ENCODE assay signal across 14 cellular contexts in genomic region chr4:22179124-22179874, GRCh38.
DNase-seq lines count a peak whose midpoint lies in the region; ATAC-seq, FAIRE-seq and TF ChIP-seq lines count a peak whose summit lies in the region.
"Had no signal": no experiment of that assay in that cellular context is flagged by ENCODE, and none has a peak within 500 bp of the region (broad histone marks: within the 10 kb centered on the region; RNA-seq: fewer than 3 reads in every experiment).

No MANE protein-coding gene starts in this region.

- no peak overlapping the region for H3K4me3 ChIP-seq in AG04450 (ENCODE audit: low read depth, low read length)
- no peak overlapping the region for H3K4me3 ChIP-seq in astrocyte of the cerebellum (ENCODE audit: low read depth, low read length)
- H3K4me3 ChIP-seq in keratinocyte (ENCODE audit: control insufficient read depth in 2 of 3, extremely low read depth in 1 of 3, insufficient read depth in 2 of 3, low read depth in 1 of 3, low read length in 3 of 3): no peak overlapping the region
- H3K4me3 ChIP-seq: sigmoid colon, upper lobe of left lung had no signal

- POLR2A ChIA-PET in AG04450 (lab: Yijun Ruan, JAX): no interaction called here

- peaks cover 16% of the 10 kb centered on the region for H3K4me1 ChIP-seq in keratinocyte (ENCODE audit: control insufficient read depth, extremely low read depth, insufficient read depth, low read length)
- H3K4me1 ChIP-seq: sigmoid colon, upper lobe of left lung had no signal

- H3K9me3 ChIP-seq in AG04450 (ENCODE audit: control insufficient read depth, insufficient read depth, low read length) (peaks cover 7% of the 10 kb centered on the region; the same call in 1 of the 2 replicates), keratinocyte (ENCODE audit: control insufficient read depth, low read depth, low read length) (peaks cover 3% of the 10 kb centered on the region)
- H3K9me3 ChIP-seq: sigmoid colon, upper lobe of left lung had no signal

- ATAC-seq in HG03354 (IDR thresholded peaks at IDR 0.05; ENCODE audit: poor library complexity, severe bottlenecking, unreplicated experiment): no peak

- H3K4me2 ChIP-seq in keratinocyte (ENCODE audit: control insufficient read depth, extremely low read depth, insufficient read depth, low read depth, low read length): peak overlapping the region; percentile 46

- CTCF ChIA-PET in AG04450 (lab: Charles Lee): no interaction called here

- H2AFZ ChIP-seq in keratinocyte (ENCODE audit: control insufficient read depth, low read length): no peak overlapping the region

- no peaks in the 10 kb centered on the region for H3K79me2 ChIP-seq in keratinocyte (ENCODE audit: control insufficient read depth, insufficient read depth, low read length)

- in situ Hi-C loops in astrocyte of the cerebellum (cut with HindIII; ENCODE audit: low sequenced_read_pairs): no loop called here

- TF ChIP-seq CTCF in AG04450 (IDR thresholded peaks at IDR 0.05; ENCODE audit: low read depth, low read length) (no peak), astrocyte of the cerebellum (IDR thresholded peaks at IDR 0.05; ENCODE audit: low read depth, low read length, missing control alignments) (no peak), keratinocyte (optimal IDR thresholded peaks at IDR 0.05 in 1 of 3, IDR thresholded peaks at IDR 0.05 in 1 of 3, conservative IDR thresholded peaks at IDR 0.05 in 1 of 3; ENCODE audit: extremely low read depth in 1 of 3, insufficient read depth in 2 of 3, low read length in 3 of 3) (no peak)

- H4K20me1 ChIP-seq in keratinocyte (ENCODE audit: control insufficient read depth, extremely low read depth, insufficient read depth, low read length): no peaks in the 10 kb centered on the region

- H3K9ac ChIP-seq in keratinocyte (ENCODE audit: control insufficient read depth, extremely low read depth, insufficient read depth, low read length): no peak overlapping the region

- no peaks in the 10 kb centered on the region for H3K27me3 ChIP-seq in AG04450 (ENCODE audit: control insufficient read depth, insufficient read depth, low read length)
- H3K27me3 ChIP-seq in keratinocyte (ENCODE audit: control insufficient read depth, extremely low read depth, insufficient read depth, low read length): no peaks in the 10 kb centered on the region
- H3K27me3 ChIP-seq: sigmoid colon, upper lobe of left lung had no signal

- H3K27ac ChIP-seq in AG04450 (ENCODE audit: low read depth, low read length) (no peak overlapping the region), keratinocyte (ENCODE audit: control insufficient read depth, insufficient read depth, low read length) (peak overlapping the region; percentile 42)
- H3K27ac ChIP-seq: sigmoid colon, upper lobe of left lung had no signal

- DNase-seq in AG04450 (ENCODE audit: low read depth, low spot score) (peak; percentile 20), HPDE6-E6E7 (ENCODE audit: extremely low spot score) (peak; percentile 1), astrocyte of the cerebellum (ENCODE audit: low read depth) (peak; percentile 89), keratinocyte (ENCODE audit: low read depth, low spot score) (peak; percentile 50), activated gamma-delta T cell treated with Interleukin-2 at 50 U/mL for 16 hours (no peak)
- no peak for DNase-seq in activated CD8-positive, alpha-beta memory T cell treated with anti-CD3 and anti-CD28 coated beads, Interleukin-2, amount 50 U/mL, for 4 hours
- no peak for DNase-seq in activated CD4-positive, alpha-beta T cell treated with anti-CD3 and anti-CD28 coated beads, Interleukin-2, amount 50 U/mL, for 1 hour
- DNase-seq: activated CD4-positive, CD25-positive, alpha-beta regulatory T cell; COR-L47; Right ventricle myocardium superior; sigmoid colon; upper lobe of left lung had no signal

- FAIRE-seq in keratinocyte (lab: Jason Lieb, UNC): peak; percentile 88
- FAIRE-seq: GM12891 had no signal

- dilution Hi-C loops in keratinocyte (cut with MboI; ENCODE audit: extremely low pct_ligation_motif_present, low sequenced_read_pairs): no loop called here

- no peaks in the 10 kb centered on the region for H3K36me3 ChIP-seq in keratinocyte (ENCODE audit: control insufficient read depth in 2 of 2, extremely low read depth in 1 of 2, insufficient read depth in 2 of 2, low read length in 2 of 2)
- H3K36me3 ChIP-seq: sigmoid colon, upper lobe of left lung had no signal

- no peaks in the 10 kb centered on the region for H3K9me1 ChIP-seq in keratinocyte (ENCODE audit: control insufficient read depth, extremely low read depth, insufficient read depth, low read length)

Comparison
In these comparisons a context has a peak if more than half of its experiments do, and no peak if none do; other contexts are left out.
1. DNase-seq: peak in AG04450 (single experiment), HPDE6-E6E7 (single experiment), astrocyte of the cerebellum (single experiment) and keratinocyte (single experiment); none in activated CD8-positive, alpha-beta memory T cell treated with anti-CD3 and anti-CD28 coated beads, Interleukin-2, amount 50 U/mL, for 4 hours (single experiment), activated gamma-delta T cell treated with Interleukin-2 at 50 U/mL for 16 hours (single experiment) and activated CD4-positive, alpha-beta T cell treated with anti-CD3 and anti-CD28 coated beads, Interleukin-2, amount 50 U/mL, for 1 hour (single experiment).